ENCODE assay signal across 21 cellular contexts in the genomic region with DNA sequence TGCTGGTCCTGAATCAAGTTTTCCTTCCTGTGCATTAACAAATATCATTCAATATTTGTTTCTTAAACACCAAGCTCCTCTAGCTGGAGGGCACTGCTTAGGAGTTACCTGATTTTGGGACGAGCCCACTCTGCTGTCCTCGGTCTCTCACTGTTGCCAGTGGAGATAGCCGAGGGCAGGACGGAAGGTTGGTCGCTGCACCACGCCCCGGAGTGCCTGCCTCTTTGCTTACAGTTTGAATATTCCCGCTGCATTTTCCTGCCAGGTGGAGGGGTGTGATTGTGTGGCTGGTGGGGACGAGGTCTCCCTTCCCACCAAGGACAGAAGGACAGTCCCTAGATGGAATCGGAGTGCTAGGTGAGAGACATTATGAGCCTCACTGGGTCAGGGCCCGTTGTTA.
"Had no signal": no experiment of that assay in that cellular context is flagged by ENCODE, and none has a peak within 500 bp of the region (broad histone marks: within the 10 kb centered on the region; RNA-seq: fewer than 3 reads in every experiment).

No MANE protein-coding gene starts in this region.

- H3K9me3 ChIP-seq: left lung, psoas muscle, right lobe of liver, testis had no signal

- H3K79me2 ChIP-seq: parathyroid adenoma had no signal

- H3K4me2 ChIP-seq: neural progenitor cell had no signal

- H3K4me3 Mint-ChIP-seq: naive thymus-derived CD4-positive, alpha-beta T cell; neural progenitor cell; stimulated activated naive B cell treated with anti-CD40 and anti-IgM and Interleukin-4, amounts not matched to agents 10 μg/mL and 1 μg/mL and 100 μg/mL, for 72 hours; stimulated activated naive CD8-positive, alpha-beta T cell treated with anti-CD3 and anti-CD28 coated beads, Interleukin-15, amount 100 ng/mL, for 72 hours had no signal

- H3K9ac ChIP-seq: neural progenitor cell, parathyroid adenoma had no signal

- ATAC-seq: left lung; naive thymus-derived CD4-positive, alpha-beta T cell; psoas muscle; right lobe of liver; stimulated activated naive B cell treated with anti-CD40 and anti-IgM and Interleukin-4, amounts not matched to agents 10 μg/mL and 1 μg/mL and 100 μg/mL, for 72 hours; stimulated activated naive CD8-positive, alpha-beta T cell treated with anti-CD3 and anti-CD28 coated beads, Interleukin-15, amount 100 ng/mL, for 72 hours had no signal

- DNase-seq: central memory CD4-positive, alpha-beta T cell; cortex of kidney; effector CD8-positive, alpha-beta T cell; islet precursor cell; mesenchymal stem cell; naive thymus-derived CD4-positive, alpha-beta T cell; occipital lobe; retina; right lobe of liver; stimulated activated CD4-positive, alpha-beta T cell treated with anti-CD3 and anti-CD28 coated beads, Interleukin-2, amount 100 ng/mL, for 24 hours; stimulated activated CD4-positive, alpha-beta T cell treated with anti-CD3 and anti-CD28 coated beads, Interleukin-4, amount 100 ng/mL, for 4 hours; stimulated activated naive B cell treated with anti-CD40 and anti-IgM and Interleukin-4, amounts not matched to agents 10 μg/mL and 1 μg/mL and 100 μg/mL, for 72 hours; stimulated activated naive CD8-positive, alpha-beta T cell treated with anti-CD3 and anti-CD28 coated beads, Interleukin-15, amount 100 ng/mL, for 72 hours; testis had no signal

- H3K4me3 ChIP-seq: dorsolateral prefrontal cortex, left lung, lung, neural progenitor cell, psoas muscle, right lobe of liver, testis, tibial nerve had no signal

- H3K27ac ChIP-seq: dorsolateral prefrontal cortex, left lung, neural progenitor cell, parathyroid adenoma, psoas muscle, right lobe of liver, testis, tibial nerve had no signal

- H3K36me3 ChIP-seq: left lung, neural progenitor cell, right lobe of liver had no signal

- H3K4me1 ChIP-seq: left lung, neural progenitor cell, parathyroid adenoma, psoas muscle, right lobe of liver, testis, tibial nerve had no signal

- H2AFZ ChIP-seq: neural progenitor cell, parathyroid adenoma had no signal

- H3K27me3 ChIP-seq: dorsolateral prefrontal cortex, left lung, right lobe of liver, testis, tibial nerve had no signal

- H3K4me1 Mint-ChIP-seq: naive thymus-derived CD4-positive, alpha-beta T cell; stimulated activated naive B cell treated with anti-CD40 and anti-IgM and Interleukin-4, amounts not matched to agents 10 μg/mL and 1 μg/mL and 100 μg/mL, for 72 hours had no signal

- H3K27ac Mint-ChIP-seq: naive thymus-derived CD4-positive, alpha-beta T cell; neural progenitor cell; stimulated activated naive B cell treated with anti-CD40 and anti-IgM and Interleukin-4, amounts not matched to agents 10 μg/mL and 1 μg/mL and 100 μg/mL, for 72 hours had no signal
